Comparison of ENCODE assay signal across 8 cellular contexts in the genomic region with DNA sequence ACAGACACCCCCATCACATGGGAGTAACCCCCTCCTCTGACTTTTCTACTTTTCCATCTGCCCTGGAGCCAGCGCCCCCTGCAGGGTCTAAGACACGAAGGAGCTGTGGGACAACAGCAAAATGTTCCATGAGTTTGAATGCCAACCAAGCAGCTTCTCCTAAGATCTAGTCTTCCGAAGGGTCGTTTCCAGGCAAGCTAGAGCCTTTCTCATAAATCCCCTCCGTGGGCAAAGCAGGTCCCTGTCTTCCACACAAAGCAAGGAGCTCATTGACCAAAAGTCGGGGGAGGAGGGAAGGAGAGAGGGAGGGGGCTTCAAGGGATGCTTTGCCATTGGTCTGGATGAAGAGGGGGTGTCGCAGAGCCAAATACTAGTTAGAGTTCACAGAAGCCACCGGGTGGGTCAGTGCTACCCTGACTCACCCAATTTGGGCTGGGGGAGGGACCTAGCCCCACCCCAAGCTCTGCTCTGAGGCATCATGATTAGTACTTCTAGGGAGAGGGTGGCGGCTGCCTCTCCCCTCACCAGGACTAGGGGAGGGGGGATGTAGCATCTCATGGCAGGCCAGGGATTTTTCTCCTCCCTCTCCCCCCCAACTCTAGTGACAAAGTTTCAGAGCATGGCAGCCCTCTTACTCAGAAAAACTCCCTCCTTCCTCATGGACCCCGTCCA. TPM values are rescaled to one million over a fixed set of nuclear protein-coding genes. Genes with fewer than 3 reads are reported as not detected.
DNase-seq lines count a peak whose midpoint lies in the region; ATAC-seq and TF ChIP-seq lines count a peak whose summit lies in the region.

No MANE protein-coding gene starts in this region.

- TF ChIP-seq CTCF in BE2C (IDR thresholded peaks at IDR 0.05; ENCODE audit: low read depth, low read length) (peak; percentile 64), adrenal gland (IDR thresholded peaks at IDR 0.05) (peak in 4 of 6 experiments; percentile 13 to 32 (median 22)), kidney epithelial cell (IDR thresholded peaks at IDR 0.05; ENCODE audit: insufficient read depth, low read length, poor library complexity, severe bottlenecking) (peak; percentile 77), gastrocnemius medialis (IDR thresholded peaks at IDR 0.05 in 4 of 5, conservative IDR thresholded peaks at IDR 0.05 in 1 of 5) (no peak)

- peaks cover 11% of the 10 kb centered on the region for H3K4me1 ChIP-seq in BE2C
- peaks cover 11 to 17% of the 10 kb centered on the region in 2 donors for H3K4me1 ChIP-seq in adrenal gland (replicated peaks in 1 of 2)
- peaks cover 0 to 3% of the 10 kb centered on the region in 2 donors for H3K4me1 ChIP-seq in gastrocnemius medialis

- H3K4me3 ChIP-seq in BE2C (ENCODE audit: low read depth, low read length) (peak overlapping the region; percentile 23), adrenal gland (peak overlapping the region in 1 of 4 donors; percentile 83), kidney epithelial cell (ENCODE audit: low read depth, low read length) (peak overlapping the region; percentile 69), gastrocnemius medialis (peak overlapping the region in 2 of 4 donors; percentile 38 to 44)

- H3K27me3 ChIP-seq in BE2C, result peaks cover 50% of the 10 kb centered on the region
- H3K27me3 ChIP-seq in adrenal gland, result no peaks in the 10 kb centered on the region
- H3K27me3 ChIP-seq in kidney epithelial cell (ENCODE audit: control insufficient read depth, insufficient read depth, low read length), result peaks cover 23% of the 10 kb centered on the region
- H3K27me3 ChIP-seq in gastrocnemius medialis, result peaks cover 42 to 51% (median 45%) of the 10 kb centered on the region in 3 donors

- 43 to 53% (median 49%) methylated on average over 9 to 10 of the region's 10 CpGs for WGBS in adrenal gland, 4 donors

- intact Hi-C loops in adrenal gland (cut with DNase I), result no loop called here
- intact Hi-C loops in gastrocnemius medialis (cut with DNase I; ENCODE audit: low total_unique reads), result no loop called here

- H3K27ac ChIP-seq in adrenal gland, result peak overlapping the region in 2 of 5 donors; percentile 67 to 68
- no peak overlapping the region for H3K27ac ChIP-seq in gastrocnemius medialis

- CTCF ChIA-PET in HEK293T (lab: Yijun Ruan, JAX), result interaction anchor here (0.6 to 2.8 kb wide), 22 partner anchors 8 to 403 kb away, joined by 3 to 20 read pairs (median 4); partner anchors contain the start of genes COQ5 and COX6A1

- TF ChIP-seq POLR2A in adrenal gland (IDR thresholded peaks at IDR 0.05) (no peak), gastrocnemius medialis (IDR thresholded peaks at IDR 0.05) (no peak)

- DNase-seq in BE2C, result peak; percentile 39
- DNase-seq in HEK293T (ENCODE audit: extremely low spot score), result peak; percentile 55
- DNase-seq in adrenal gland, result no peak
- no peak for DNase-seq in kidney epithelial cell (ENCODE audit: low read depth)
- no peak for DNase-seq in NCI-H226
- no peak for DNase-seq in kidney glomerular epithelial cell (lab: John Stamatoyannopoulos, UW)
- no peak for DNase-seq in gastrocnemius medialis

- in situ Hi-C loops in gastrocnemius medialis (cut with MboI; ENCODE audit: low sequenced_read_pairs in 4 of 4), result no loop called here

- POLR2A ChIA-PET in HEK293T (lab: Yijun Ruan, JAX), result interaction anchor here (0.6 to 2.9 kb wide), 12 partner anchors 9 to 214 kb away, joined by 3 to 18 read pairs (median 3); partner anchors contain the start of genes COX6A1, POP5, RNU4-2 and RPLP0

- H3K9me3 ChIP-seq in BE2C (no peaks in the 10 kb centered on the region), adrenal gland (replicated peaks in 1 of 3) (no peaks in the 10 kb centered on the region), gastrocnemius medialis (no peaks in the 10 kb centered on the region)

- no peaks in the 10 kb centered on the region for H3K36me3 ChIP-seq in BE2C
- no peaks in the 10 kb centered on the region for H3K36me3 ChIP-seq in adrenal gland (replicated peaks in 1 of 2)
- no peaks in the 10 kb centered on the region for H3K36me3 ChIP-seq in kidney epithelial cell (ENCODE audit: control insufficient read depth, insufficient read depth, low read length)
- H3K36me3 ChIP-seq in gastrocnemius medialis, result no peaks in the 10 kb centered on the region

- no peak for ATAC-seq in esophagus mucosa
- no peak for ATAC-seq in gastrocnemius medialis

TF ChIP-seq in HEK293T, 16 proteins besides CTCF, POLR2A, EP300 and RAD21:
- TF ChIP-seq NFRKB (IDR thresholded peaks at IDR 0.05) (no peak), L3MBTL2 (conservative IDR thresholded peaks at IDR 0.05) (no peak), FOXA1 (IDR thresholded peaks at IDR 0.05) (no peak), ELF4 (IDR thresholded peaks at IDR 0.05) (no peak), TARDBP (IDR thresholded peaks at IDR 0.05) (no peak), FOXK2 (IDR thresholded peaks at IDR 0.05) (no peak), FOXM1 (IDR thresholded peaks at IDR 0.05; ENCODE audit: borderline replicate concordance) (no peak), LEF1 (IDR thresholded peaks at IDR 0.05; ENCODE audit: borderline replicate concordance) (no peak), ARNT (IDR thresholded peaks at IDR 0.05) (no peak), BHLHE40 (IDR thresholded peaks at IDR 0.05; ENCODE audit: borderline replicate concordance) (no peak), SUZ12 (IDR thresholded peaks at IDR 0.05) (no peak)
- TF ChIP-seq, protein P1, sequence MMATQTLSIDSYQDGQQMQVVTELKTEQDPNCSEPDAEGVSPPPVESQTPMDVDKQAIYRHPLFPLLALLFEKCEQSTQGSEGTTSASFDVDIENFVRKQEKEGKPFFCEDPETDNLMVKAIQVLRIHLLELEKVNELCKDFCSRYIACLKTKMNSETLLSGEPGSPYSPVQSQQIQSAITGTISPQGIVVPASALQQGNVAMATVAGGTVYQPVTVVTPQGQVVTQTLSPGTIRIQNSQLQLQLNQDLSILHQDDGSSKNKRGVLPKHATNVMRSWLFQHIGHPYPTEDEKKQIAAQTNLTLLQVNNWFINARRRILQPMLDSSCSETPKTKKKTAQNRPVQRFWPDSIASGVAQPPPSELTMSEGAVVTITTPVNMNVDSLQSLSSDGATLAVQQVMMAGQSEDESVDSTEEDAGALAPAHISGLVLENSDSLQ (IDR thresholded peaks at IDR 0.05), result no peak

RNA-seq across cellular contexts. Expression of gene MSI1, which starts 1.6 kb away (rescaled TPM):
- 8.4 TPM for polyA plus RNA-seq in BE2C (2012; ENCODE audit: insufficient read depth, insufficient read length, low read depth)
- 10 to 100 TPM in 3 of 8 donors, 1 to 10 TPM in 4, under 1 TPM in 1; 0.87 to 24.2 (median 8.4) TPM for total RNA-seq in adrenal gland
- polyA plus RNA-seq in adrenal gland, result 1 to 10 TPM in 2 of 3 donors, under 1 TPM in 1; 0.88 to 8.8 (median 6.6) TPM
- 3.6 and 8.1 TPM in 2 replicates for total RNA-seq in kidney epithelial cell
- total RNA-seq in esophagus mucosa, result 0.28 TPM
- under 1 TPM in 1 of 4 donors, not detected in 3; 0.16 TPM for total RNA-seq in gastrocnemius medialis

RNA-seq across cellular contexts. Expression of gene PLA2G1B, which starts 39.8 kb away (rescaled TPM):
- not detected for polyA plus RNA-seq in BE2C (2012; ENCODE audit: insufficient read depth, insufficient read length, low read depth)
- total RNA-seq in adrenal gland, result 1 to 10 TPM in 7 of 8 donors, not detected in 1; 1.3 to 7.4 (median 4.4) TPM
- polyA plus RNA-seq in adrenal gland, result 10 to 100 TPM in 1 of 3 donors, 1 to 10 TPM in 2; 4.0 to 18.7 (median 4.9) TPM
- total RNA-seq in kidney epithelial cell, result not detected in 2 replicates
- not detected for total RNA-seq in esophagus mucosa
- not detected for total RNA-seq in gastrocnemius medialis

Comparison
In these comparisons a context has a peak if more than half of its experiments do, and no peak if none do; other contexts are left out.
1. DNase-seq: peak in BE2C (single experiment) and HEK293T (single experiment); none in adrenal gland (0 of 7), kidney epithelial cell (single experiment), NCI-H226 (single experiment), kidney glomerular epithelial cell (single experiment) and gastrocnemius medialis (0 of 2).
2. CTCF ChIP-seq: peak in BE2C (single experiment), adrenal gland (4 of 6) and kidney epithelial cell (single experiment); none in gastrocnemius medialis (0 of 5).